1 cellular context compared by ENCODE assay signal in the genomic region with DNA sequence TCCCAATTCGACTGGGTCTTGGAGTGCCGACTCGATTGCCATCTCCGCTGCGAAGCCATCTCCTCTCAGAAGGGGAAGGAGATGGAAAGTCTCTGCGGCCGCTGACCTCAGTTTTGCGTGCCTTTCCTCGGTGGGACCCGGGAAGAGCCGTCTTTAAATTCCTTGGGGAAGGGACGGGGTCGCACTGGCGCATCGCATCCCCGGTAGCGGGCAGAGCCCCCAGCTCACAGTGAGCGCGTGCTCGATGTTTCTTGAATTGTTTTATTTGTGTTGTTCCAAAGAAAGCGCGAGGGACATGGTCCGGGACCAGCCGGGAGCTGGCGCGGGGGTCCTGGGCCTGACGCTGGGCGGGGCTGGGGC.
TF ChIP-seq lines count a peak whose summit lies in the region.

No MANE protein-coding gene starts in this region.

TF ChIP-seq in HEK293, 187 proteins besides CTCF, POLR2A, EP300 and RAD21 (continued from another document):
- TF ChIP-seq, protein P1, sequence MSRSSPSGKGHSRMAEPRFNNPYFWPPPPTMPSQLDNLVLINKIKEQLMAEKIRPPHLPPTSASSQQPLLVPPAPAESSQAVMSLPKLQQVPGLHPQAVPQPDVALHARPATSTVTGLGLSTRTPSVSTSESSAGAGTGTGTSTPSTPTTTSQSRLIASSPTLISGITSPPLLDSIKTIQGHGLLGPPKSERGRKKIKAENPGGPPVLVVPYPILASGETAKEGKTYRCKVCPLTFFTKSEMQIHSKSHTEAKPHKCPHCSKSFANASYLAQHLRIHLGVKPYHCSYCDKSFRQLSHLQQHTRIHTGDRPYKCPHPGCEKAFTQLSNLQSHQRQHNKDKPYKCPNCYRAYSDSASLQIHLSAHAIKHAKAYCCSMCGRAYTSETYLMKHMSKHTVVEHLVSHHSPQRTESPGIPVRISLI (tag by site-specific recombination; IDR thresholded peaks at IDR 0.05), result no peak
- TF ChIP-seq ZNF394 (tag by site-specific recombination; IDR thresholded peaks at IDR 0.05; ENCODE audit: borderline replicate concordance), result no peak
- TF ChIP-seq, protein P2, sequence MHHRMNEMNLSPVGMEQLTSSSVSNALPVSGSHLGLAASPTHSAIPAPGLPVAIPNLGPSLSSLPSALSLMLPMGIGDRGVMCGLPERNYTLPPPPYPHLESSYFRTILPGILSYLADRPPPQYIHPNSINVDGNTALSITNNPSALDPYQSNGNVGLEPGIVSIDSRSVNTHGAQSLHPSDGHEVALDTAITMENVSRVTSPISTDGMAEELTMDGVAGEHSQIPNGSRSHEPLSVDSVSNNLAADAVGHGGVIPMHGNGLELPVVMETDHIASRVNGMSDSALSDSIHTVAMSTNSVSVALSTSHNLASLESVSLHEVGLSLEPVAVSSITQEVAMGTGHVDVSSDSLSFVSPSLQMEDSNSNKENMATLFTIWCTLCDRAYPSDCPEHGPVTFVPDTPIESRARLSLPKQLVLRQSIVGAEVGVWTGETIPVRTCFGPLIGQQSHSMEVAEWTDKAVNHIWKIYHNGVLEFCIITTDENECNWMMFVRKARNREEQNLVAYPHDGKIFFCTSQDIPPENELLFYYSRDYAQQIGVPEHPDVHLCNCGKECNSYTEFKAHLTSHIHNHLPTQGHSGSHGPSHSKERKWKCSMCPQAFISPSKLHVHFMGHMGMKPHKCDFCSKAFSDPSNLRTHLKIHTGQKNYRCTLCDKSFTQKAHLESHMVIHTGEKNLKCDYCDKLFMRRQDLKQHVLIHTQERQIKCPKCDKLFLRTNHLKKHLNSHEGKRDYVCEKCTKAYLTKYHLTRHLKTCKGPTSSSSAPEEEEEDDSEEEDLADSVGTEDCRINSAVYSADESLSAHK (tag by site-specific recombination; IDR thresholded peaks at IDR 0.05), result no peak
- TF ChIP-seq SP3 (tag by site-specific recombination; IDR thresholded peaks at IDR 0.05), result peak; percentile 40; the same call in 1 of the 2 replicates
- TF ChIP-seq, protein P3, sequence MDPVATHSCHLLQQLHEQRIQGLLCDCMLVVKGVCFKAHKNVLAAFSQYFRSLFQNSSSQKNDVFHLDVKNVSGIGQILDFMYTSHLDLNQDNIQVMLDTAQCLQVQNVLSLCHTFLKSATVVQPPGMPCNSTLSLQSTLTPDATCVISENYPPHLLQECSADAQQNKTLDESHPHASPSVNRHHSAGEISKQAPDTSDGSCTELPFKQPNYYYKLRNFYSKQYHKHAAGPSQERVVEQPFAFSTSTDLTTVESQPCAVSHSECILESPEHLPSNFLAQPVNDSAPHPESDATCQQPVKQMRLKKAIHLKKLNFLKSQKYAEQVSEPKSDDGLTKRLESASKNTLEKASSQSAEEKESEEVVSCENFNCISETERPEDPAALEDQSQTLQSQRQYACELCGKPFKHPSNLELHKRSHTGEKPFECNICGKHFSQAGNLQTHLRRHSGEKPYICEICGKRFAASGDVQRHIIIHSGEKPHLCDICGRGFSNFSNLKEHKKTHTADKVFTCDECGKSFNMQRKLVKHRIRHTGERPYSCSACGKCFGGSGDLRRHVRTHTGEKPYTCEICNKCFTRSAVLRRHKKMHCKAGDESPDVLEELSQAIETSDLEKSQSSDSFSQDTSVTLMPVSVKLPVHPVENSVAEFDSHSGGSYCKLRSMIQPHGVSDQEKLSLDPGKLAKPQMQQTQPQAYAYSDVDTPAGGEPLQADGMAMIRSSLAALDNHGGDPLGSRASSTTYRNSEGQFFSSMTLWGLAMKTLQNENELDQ (tag by site-specific recombination; IDR thresholded peaks at IDR 0.05; ENCODE audit: low read depth), result no peak
- TF ChIP-seq ZNF48 (tag by site-specific recombination; IDR thresholded peaks at IDR 0.05), result no peak
- no peak for TF ChIP-seq ZBTB8A (tag by site-specific recombination; IDR thresholded peaks at IDR 0.05)
- no peak for TF ChIP-seq ZNF785 (tag by site-specific recombination; IDR thresholded peaks at IDR 0.05)
- no peak for TF ChIP-seq ZNF623 (tag by site-specific recombination; IDR thresholded peaks at IDR 0.05)
- TF ChIP-seq, protein P4, sequence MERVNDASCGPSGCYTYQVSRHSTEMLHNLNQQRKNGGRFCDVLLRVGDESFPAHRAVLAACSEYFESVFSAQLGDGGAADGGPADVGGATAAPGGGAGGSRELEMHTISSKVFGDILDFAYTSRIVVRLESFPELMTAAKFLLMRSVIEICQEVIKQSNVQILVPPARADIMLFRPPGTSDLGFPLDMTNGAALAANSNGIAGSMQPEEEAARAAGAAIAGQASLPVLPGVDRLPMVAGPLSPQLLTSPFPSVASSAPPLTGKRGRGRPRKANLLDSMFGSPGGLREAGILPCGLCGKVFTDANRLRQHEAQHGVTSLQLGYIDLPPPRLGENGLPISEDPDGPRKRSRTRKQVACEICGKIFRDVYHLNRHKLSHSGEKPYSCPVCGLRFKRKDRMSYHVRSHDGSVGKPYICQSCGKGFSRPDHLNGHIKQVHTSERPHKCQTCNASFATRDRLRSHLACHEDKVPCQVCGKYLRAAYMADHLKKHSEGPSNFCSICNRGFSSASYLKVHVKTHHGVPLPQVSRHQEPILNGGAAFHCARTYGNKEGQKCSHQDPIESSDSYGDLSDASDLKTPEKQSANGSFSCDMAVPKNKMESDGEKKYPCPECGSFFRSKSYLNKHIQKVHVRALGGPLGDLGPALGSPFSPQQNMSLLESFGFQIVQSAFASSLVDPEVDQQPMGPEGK (tag by site-specific recombination; IDR thresholded peaks at IDR 0.05), result 0 out of 2 replicates have a peak, but pooled peaks have one; percentile 12
- TF ChIP-seq ZNF214 (tag by site-specific recombination; IDR thresholded peaks at IDR 0.05; ENCODE audit: borderline replicate concordance), result no peak
- no peak for TF ChIP-seq EGR2 (tag by site-specific recombination; IDR thresholded peaks at IDR 0.05; ENCODE audit: low read depth)
- TF ChIP-seq, protein P5, sequence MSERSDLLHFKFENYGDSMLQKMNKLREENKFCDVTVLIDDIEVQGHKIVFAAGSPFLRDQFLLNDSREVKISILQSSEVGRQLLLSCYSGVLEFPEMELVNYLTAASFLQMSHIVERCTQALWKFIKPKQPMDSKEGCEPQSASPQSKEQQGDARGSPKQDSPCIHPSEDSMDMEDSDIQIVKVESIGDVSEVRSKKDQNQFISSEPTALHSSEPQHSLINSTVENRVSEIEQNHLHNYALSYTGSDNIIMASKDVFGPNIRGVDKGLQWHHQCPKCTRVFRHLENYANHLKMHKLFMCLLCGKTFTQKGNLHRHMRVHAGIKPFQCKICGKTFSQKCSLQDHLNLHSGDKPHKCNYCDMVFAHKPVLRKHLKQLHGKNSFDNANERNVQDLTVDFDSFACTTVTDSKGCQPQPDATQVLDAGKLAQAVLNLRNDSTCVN (tag by site-specific recombination; optimal IDR thresholded peaks at IDR 0.05), result no peak
- no peak for TF ChIP-seq ZNF521 (tag by site-specific recombination; IDR thresholded peaks at IDR 0.05)
- no peak for TF ChIP-seq ZNF266 (tag by site-specific recombination; IDR thresholded peaks at IDR 0.05; ENCODE audit: low read depth)
- TF ChIP-seq ZNF423 (tag by site-specific recombination; IDR thresholded peaks at IDR 0.05), result no peak
- TF ChIP-seq, protein P6, sequence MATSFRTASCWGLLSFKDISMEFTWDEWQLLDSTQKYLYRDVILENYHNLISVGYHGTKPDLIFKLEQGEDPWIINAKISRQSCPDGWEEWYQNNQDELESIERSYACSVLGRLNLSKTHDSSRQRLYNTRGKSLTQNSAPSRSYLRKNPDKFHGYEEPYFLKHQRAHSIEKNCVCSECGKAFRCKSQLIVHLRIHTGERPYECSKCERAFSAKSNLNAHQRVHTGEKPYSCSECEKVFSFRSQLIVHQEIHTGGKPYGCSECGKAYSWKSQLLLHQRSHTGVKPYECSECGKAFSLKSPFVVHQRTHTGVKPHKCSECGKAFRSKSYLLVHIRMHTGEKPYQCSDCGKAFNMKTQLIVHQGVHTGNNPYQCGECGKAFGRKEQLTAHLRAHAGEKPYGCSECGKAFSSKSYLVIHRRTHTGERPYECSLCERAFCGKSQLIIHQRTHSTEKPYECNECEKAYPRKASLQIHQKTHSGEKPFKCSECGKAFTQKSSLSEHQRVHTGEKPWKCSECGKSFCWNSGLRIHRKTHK (tag by site-specific recombination; IDR thresholded peaks at IDR 0.05), result no peak
- TF ChIP-seq, protein P7, sequence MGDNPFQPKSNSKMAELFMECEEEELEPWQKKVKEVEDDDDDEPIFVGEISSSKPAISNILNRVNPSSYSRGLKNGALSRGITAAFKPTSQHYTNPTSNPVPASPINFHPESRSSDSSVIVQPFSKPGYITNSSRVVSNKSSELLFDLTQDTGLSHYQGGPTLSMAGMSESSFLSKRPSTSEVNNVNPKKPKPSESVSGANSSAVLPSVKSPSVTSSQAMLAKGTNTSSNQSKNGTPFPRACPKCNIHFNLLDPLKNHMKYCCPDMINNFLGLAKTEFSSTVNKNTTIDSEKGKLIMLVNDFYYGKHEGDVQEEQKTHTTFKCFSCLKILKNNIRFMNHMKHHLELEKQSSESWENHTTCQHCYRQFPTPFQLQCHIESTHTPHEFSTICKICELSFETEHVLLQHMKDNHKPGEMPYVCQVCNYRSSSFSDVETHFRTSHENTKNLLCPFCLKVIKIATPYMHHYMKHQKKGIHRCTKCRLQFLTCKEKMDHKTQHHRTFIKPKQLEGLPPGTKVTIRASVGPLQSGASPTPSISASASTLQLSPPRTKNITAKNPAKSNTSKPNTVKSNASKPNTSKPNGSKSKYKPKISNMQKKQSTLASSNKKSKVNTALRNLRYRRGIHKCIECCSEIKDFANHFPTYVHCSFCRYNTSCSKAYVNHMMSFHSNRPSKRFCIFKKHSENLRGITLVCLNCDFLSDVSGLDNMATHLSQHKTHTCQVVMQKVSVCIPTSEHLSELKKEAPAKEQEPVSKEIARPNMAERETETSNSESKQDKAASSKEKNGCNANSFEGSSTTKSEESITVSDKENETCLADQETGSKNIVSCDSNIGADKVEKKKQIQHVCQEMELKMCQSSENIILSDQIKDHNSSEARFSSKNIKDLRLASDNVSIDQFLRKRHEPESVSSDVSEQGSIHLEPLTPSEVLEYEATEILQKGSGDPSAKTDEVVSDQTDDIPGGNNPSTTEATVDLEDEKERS (tag by site-specific recombination; IDR thresholded peaks at IDR 0.05), result no peak
- TF ChIP-seq ZNF629 (tag by site-specific recombination; IDR thresholded peaks at IDR 0.05), result no peak
- TF ChIP-seq ZFP69B (tag by site-specific recombination; IDR thresholded peaks at IDR 0.05), result no peak
- TF ChIP-seq KLF7 (tag by site-specific recombination; IDR thresholded peaks at IDR 0.05; ENCODE audit: borderline replicate concordance), result no peak
